Comparison of ENCODE assay signal across 29 cellular contexts in genomic region chr3:144879701-144880100, GRCh38.
"Had no signal": no experiment of that assay in that cellular context is flagged by ENCODE, and none has a peak within 500 bp of the region (broad histone marks: within the 10 kb centered on the region; RNA-seq: fewer than 3 reads in every experiment).

No MANE protein-coding gene starts in this region.

- H3K9me3 ChIP-seq: left lung, lower lobe of right lung, neutrophil, ovary, prostate gland, suprapubic skin, thoracic aorta, tibial artery, vagina had no signal

- H3K36me3 Mint-ChIP-seq: immature natural killer cell; naive thymus-derived CD8-positive, alpha-beta T cell; stimulated activated effector memory CD8-positive, alpha-beta T cell treated with anti-CD3 and anti-CD28 coated beads, Interleukin-12 subunit alpha, Interleukin-12 subunit beta, amount 100 ng/mL, for 72 hours; type B pancreatic cell had no signal

- ATAC-seq: left colon; left lung; lower lobe of right lung; naive thymus-derived CD8-positive, alpha-beta T cell; right cardiac atrium; sciatic nerve; stimulated activated effector memory CD8-positive, alpha-beta T cell treated with anti-CD3 and anti-CD28 coated beads, Interleukin-12 subunit alpha, Interleukin-12 subunit beta, amount 100 ng/mL, for 72 hours had no signal

- H3K4me1 Mint-ChIP-seq: immature natural killer cell; naive thymus-derived CD8-positive, alpha-beta T cell; nephron; neural crest cell; stimulated activated effector memory CD8-positive, alpha-beta T cell treated with anti-CD3 and anti-CD28 coated beads, Interleukin-12 subunit alpha, Interleukin-12 subunit beta, amount 100 ng/mL, for 72 hours had no signal

- H3K27me3 Mint-ChIP-seq: naive thymus-derived CD8-positive, alpha-beta T cell; stimulated activated naive CD8-positive, alpha-beta T cell treated with anti-CD3 and anti-CD28 coated beads, Interleukin-15, Interleukin-2, amounts not matched to agents 100 ng/mL and 50 ng/mL, for 24 hours had no signal

- H3K27me3 ChIP-seq: left lung, neutrophil, ovary, spleen, suprapubic skin, tibial artery, vagina had no signal

- H3K27ac ChIP-seq: left lung, lower lobe of right lung, neutrophil, ovary, prostate gland, skin epidermis, suprapubic skin, thoracic aorta, tibial artery, vagina had no signal

- H3K4me3 Mint-ChIP-seq: immature natural killer cell; naive thymus-derived CD8-positive, alpha-beta T cell; nephron; neural crest cell; stimulated activated effector memory CD8-positive, alpha-beta T cell treated with anti-CD3 and anti-CD28 coated beads, Interleukin-12 subunit alpha, Interleukin-12 subunit beta, amount 100 ng/mL, for 72 hours; stimulated activated naive CD8-positive, alpha-beta T cell treated with anti-CD3 and anti-CD28 coated beads, Interleukin-15, Interleukin-2, amounts not matched to agents 100 ng/mL and 50 ng/mL, for 24 hours; type B pancreatic cell had no signal

- H3K9me3 Mint-ChIP-seq: stimulated activated naive CD8-positive, alpha-beta T cell treated with anti-CD3 and anti-CD28 coated beads, Interleukin-15, Interleukin-2, amounts not matched to agents 100 ng/mL and 50 ng/mL, for 24 hours; type B pancreatic cell had no signal

- H3K27ac Mint-ChIP-seq: immature natural killer cell; naive thymus-derived CD8-positive, alpha-beta T cell; nephron; stimulated activated effector memory CD8-positive, alpha-beta T cell treated with anti-CD3 and anti-CD28 coated beads, Interleukin-12 subunit alpha, Interleukin-12 subunit beta, amount 100 ng/mL, for 72 hours; stimulated activated naive CD8-positive, alpha-beta T cell treated with anti-CD3 and anti-CD28 coated beads, Interleukin-15, Interleukin-2, amounts not matched to agents 100 ng/mL and 50 ng/mL, for 24 hours; type B pancreatic cell had no signal

- DNase-seq: hypothalamus; immature natural killer cell; kidney; left colon; left lung; lower lobe of right lung; mammary epithelial cell; mesenchymal stem cell; naive thymus-derived CD8-positive, alpha-beta T cell; occipital lobe; ovary; retina; right cardiac atrium; spleen; stimulated activated CD4-positive, alpha-beta T cell treated with anti-CD3 and anti-CD28 coated beads, Interleukin-4, amount 100 ng/mL, for 24 hours; stimulated activated naive CD4-positive, alpha-beta T cell; tibial artery had no signal

- H3K4me3 ChIP-seq: left lung, lower lobe of right lung, ovary, prostate gland, skin epidermis, spleen, suprapubic skin, thoracic aorta, tibial artery, vagina had no signal

- H3K36me3 ChIP-seq: left lung, lower lobe of right lung, neutrophil, ovary, prostate gland, spleen, suprapubic skin, thoracic aorta, tibial artery, vagina had no signal

- H3K4me1 ChIP-seq: left lung, lower lobe of right lung, prostate gland, spleen, suprapubic skin, tibial artery, vagina had no signal
